In genomic region chr9:69946800-69947437, GRCh38 we compare ENCODE assay signal across 1 cellular context.
TF ChIP-seq lines count a peak whose summit lies in the region.

No MANE protein-coding gene starts in this region.

TF ChIP-seq in GM23338, 12 proteins besides CTCF, POLR2A, EP300 and RAD21 (continued from another document):
- no peak for TF ChIP-seq ZNF462 (CRISPR knock-in tag; IDR thresholded peaks at IDR 0.05)
TF ChIP-seq in GM23338: peak in this region for 0.
